ENCODE assay signal across 9 cellular contexts in genomic region chr4:118351851-118352827, GRCh38. TPM values are rescaled to one million over a fixed set of nuclear protein-coding genes. Genes with fewer than 3 reads are reported as not detected.
DNase-seq lines count a peak whose midpoint lies in the region; ATAC-seq and TF ChIP-seq lines count a peak whose summit lies in the region.
"Had no signal": no experiment of that assay in that cellular context is flagged by ENCODE, and none has a peak within 500 bp of the region (broad histone marks: within the 10 kb centered on the region; RNA-seq: fewer than 3 reads in every experiment).

No MANE protein-coding gene starts in this region.

- peak overlapping the region; percentile 14 for H3K4me3 Mint-ChIP-seq in activated CD8-positive, alpha-beta memory T cell treated with anti-CD3 and anti-CD28 coated beads, Interleukin-2, amount 10 ng/mL, durations not matched to agents 7 days and 5 days

- DNase-seq in GM12865 (ENCODE audit: low read depth) (peak; percentile 33), glomerular visceral epithelial cell (ENCODE audit: extremely low spot score) (peak; percentile 19), posterior vena cava (ENCODE audit: low spot score) (peak; percentile 79), head of caudate nucleus (no peak), SKM-1 (lab: John Stamatoyannopoulos, UW; ENCODE audit: unreplicated experiment) (no peak)
- DNase-seq in activated CD8-positive, alpha-beta memory T cell treated with anti-CD3 and anti-CD28 coated beads, Interleukin-2, amount 10 ng/mL, durations not matched to agents 7 days and 5 days, result no peak

- peaks cover 9% of the 10 kb centered on the region for H3K4me1 Mint-ChIP-seq in activated CD8-positive, alpha-beta memory T cell treated with anti-CD3 and anti-CD28 coated beads, Interleukin-2, amount 10 ng/mL, durations not matched to agents 7 days and 5 days

- no peak overlapping the region for H3K27ac Mint-ChIP-seq in activated CD8-positive, alpha-beta memory T cell treated with anti-CD3 and anti-CD28 coated beads, Interleukin-2, amount 10 ng/mL, durations not matched to agents 7 days and 5 days

- no peak for TF ChIP-seq CTCF in GM12865 (IDR thresholded peaks at IDR 0.05; ENCODE audit: insufficient read depth, low read depth, low read length, missing control alignments)

- no peak for TF ChIP-seq RAD21 in Ishikawa (IDR thresholded peaks at IDR 0.05; ENCODE audit: low read depth)

- H3K27me3 Mint-ChIP-seq in activated CD8-positive, alpha-beta memory T cell treated with anti-CD3 and anti-CD28 coated beads, Interleukin-2, amount 10 ng/mL, durations not matched to agents 7 days and 5 days, result peaks cover 75% of the 10 kb centered on the region

- no peak for TF ChIP-seq EP300 in Ishikawa (IDR thresholded peaks at IDR 0.05; ENCODE audit: borderline replicate concordance)

- H3K9me3 Mint-ChIP-seq in activated CD8-positive, alpha-beta memory T cell treated with anti-CD3 and anti-CD28 coated beads, Interleukin-2, amount 10 ng/mL, durations not matched to agents 7 days and 5 days (ENCODE audit: low read depth), result no peaks in the 10 kb centered on the region

- peak; percentile 24 for ATAC-seq in GM21723 (IDR thresholded peaks at IDR 0.05; ENCODE audit: unreplicated experiment)
- ATAC-seq in activated CD8-positive, alpha-beta memory T cell treated with anti-CD3 and anti-CD28 coated beads, Interleukin-2, amount 10 ng/mL, durations not matched to agents 7 days and 5 days, result peak; percentile 17

- intact Hi-C loops in posterior vena cava (cut with DNase I) (no loop called here), head of caudate nucleus (cut with DNase I) (no loop called here)

- H3K36me3 Mint-ChIP-seq in activated CD8-positive, alpha-beta memory T cell treated with anti-CD3 and anti-CD28 coated beads, Interleukin-2, amount 10 ng/mL, durations not matched to agents 7 days and 5 days, result no peaks in the 10 kb centered on the region

- CTCF ChIA-PET in activated CD8-positive, alpha-beta memory T cell treated with anti-CD3 and anti-CD28 coated beads, Interleukin-2, amount 10 ng/mL, durations not matched to agents 7 days and 5 days (lab: Charles Lee), result interaction anchor here (0.6 to 2.7 kb wide), 11 partner anchors 7 to 1088 kb away, joined by 3 to 12 read pairs (median 5); no protein-coding TSS in a partner anchor

- peak overlapping the region; percentile 8; the same call in 1 of the 2 replicates for H3K4me3 ChIP-seq in GM12865 (ENCODE audit: low read depth, low read length)

TF ChIP-seq in Ishikawa, 13 proteins besides CTCF, POLR2A, EP300 and RAD21:
- TF ChIP-seq NFIC (IDR thresholded peaks at IDR 0.05) (peak; percentile 14; the same call in 1 of the 2 replicates), MAX (IDR thresholded peaks at IDR 0.05) (no peak; the same call in 1 of the 2 replicates), ZBTB7A (IDR thresholded peaks at IDR 0.05; ENCODE audit: low read depth) (0 out of 2 replicates have a peak, but pooled peaks have one; percentile 29), YY1 (IDR thresholded peaks at IDR 0.05; ENCODE audit: low read depth) (no peak), TEAD4 (IDR thresholded peaks at IDR 0.05) (no peak)

RNA-seq across cellular contexts. Expression of gene PRSS12, which starts 0.7 kb away (rescaled TPM):
- not detected for total RNA-seq in activated CD8-positive, alpha-beta memory T cell treated with anti-CD3 and anti-CD28 coated beads, Interleukin-2, amount 10 ng/mL, durations not matched to agents 7 days and 5 days
- total RNA-seq in posterior vena cava, result under 1 TPM; 0.23 to 0.48 TPM
- total RNA-seq: T-helper 2 cell treated with Interferon-gamma antibody and Interleukin-4, amounts not matched to agents 100 ng/mL and 5 ng/mL, for 36 hours had no signal

Comparison
In these comparisons a context has a peak if more than half of its experiments do, and no peak if none do; other contexts are left out.
1. DNase-seq: peak in GM12865 (single experiment), glomerular visceral epithelial cell (single experiment) and posterior vena cava (single experiment); none in activated CD8-positive, alpha-beta memory T cell treated with anti-CD3 and anti-CD28 coated beads, Interleukin-2, amount 10 ng/mL, durations not matched to agents 7 days and 5 days (single experiment), head of caudate nucleus (0 of 42) and SKM-1 (single experiment).